ENCODE assay signal across 1 cellular context in genomic region chr4:176262243-176262642, GRCh38.
TF ChIP-seq lines count a peak whose summit lies in the region.

No MANE protein-coding gene starts in this region.

TF ChIP-seq in GM12878, 131 proteins besides CTCF, POLR2A, EP300 and RAD21:
- TF ChIP-seq SPI1 (IDR thresholded peaks at IDR 0.05; ENCODE audit: borderline replicate concordance, insufficient read depth, low read depth, low read length) (peak; percentile 70), JUNB (IDR thresholded peaks at IDR 0.05) (0 out of 2 replicates have a peak, but pooled peaks have one; percentile 10)
- TF ChIP-seq, protein P1, sequence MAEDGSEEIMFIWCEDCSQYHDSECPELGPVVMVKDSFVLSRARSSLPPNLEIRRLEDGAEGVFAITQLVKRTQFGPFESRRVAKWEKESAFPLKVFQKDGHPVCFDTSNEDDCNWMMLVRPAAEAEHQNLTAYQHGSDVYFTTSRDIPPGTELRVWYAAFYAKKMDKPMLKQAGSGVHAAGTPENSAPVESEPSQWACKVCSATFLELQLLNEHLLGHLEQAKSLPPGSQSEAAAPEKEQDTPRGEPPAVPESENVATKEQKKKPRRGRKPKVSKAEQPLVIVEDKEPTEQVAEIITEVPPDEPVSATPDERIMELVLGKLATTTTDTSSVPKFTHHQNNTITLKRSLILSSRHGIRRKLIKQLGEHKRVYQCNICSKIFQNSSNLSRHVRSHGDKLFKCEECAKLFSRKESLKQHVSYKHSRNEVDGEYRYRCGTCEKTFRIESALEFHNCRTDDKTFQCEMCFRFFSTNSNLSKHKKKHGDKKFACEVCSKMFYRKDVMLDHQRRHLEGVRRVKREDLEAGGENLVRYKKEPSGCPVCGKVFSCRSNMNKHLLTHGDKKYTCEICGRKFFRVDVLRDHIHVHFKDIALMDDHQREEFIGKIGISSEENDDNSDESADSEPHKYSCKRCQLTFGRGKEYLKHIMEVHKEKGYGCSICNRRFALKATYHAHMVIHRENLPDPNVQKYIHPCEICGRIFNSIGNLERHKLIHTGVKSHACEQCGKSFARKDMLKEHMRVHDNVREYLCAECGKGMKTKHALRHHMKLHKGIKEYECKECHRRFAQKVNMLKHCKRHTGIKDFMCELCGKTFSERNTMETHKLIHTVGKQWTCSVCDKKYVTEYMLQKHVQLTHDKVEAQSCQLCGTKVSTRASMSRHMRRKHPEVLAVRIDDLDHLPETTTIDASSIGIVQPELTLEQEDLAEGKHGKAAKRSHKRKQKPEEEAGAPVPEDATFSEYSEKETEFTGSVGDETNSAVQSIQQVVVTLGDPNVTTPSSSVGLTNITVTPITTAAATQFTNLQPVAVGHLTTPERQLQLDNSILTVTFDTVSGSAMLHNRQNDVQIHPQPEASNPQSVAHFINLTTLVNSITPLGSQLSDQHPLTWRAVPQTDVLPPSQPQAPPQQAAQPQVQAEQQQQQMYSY (CRISPR knock-in tag; IDR thresholded peaks at IDR 0.05): no peak
